8 cellular contexts compared by ENCODE assay signal in genomic region chr4:123649644-123650356, GRCh38.
DNase-seq lines count a peak whose midpoint lies in the region; ATAC-seq, FAIRE-seq and TF ChIP-seq lines count a peak whose summit lies in the region.

No MANE protein-coding gene starts in this region.

- peaks cover 0 to 56% (median 44%) of the 10 kb centered on the region in 4 donors for H3K4me1 ChIP-seq in esophagus muscularis mucosa
- H3K4me1 ChIP-seq in pancreas: peaks cover 12 to 22% (median 20%) of the 10 kb centered on the region in 3 donors

- peak overlapping the region; percentile 68 to 79 (median 76) for H3K27ac ChIP-seq in esophagus muscularis mucosa (replicated peaks in 1 of 4)
- H3K27ac ChIP-seq in pancreas: peak overlapping the region; percentile 63 to 83 (median 78)

- H3K4me3 ChIP-seq in esophagus muscularis mucosa (peak overlapping the region in 3 of 4 donors; percentile 22 to 29 (median 25)), pancreas (peak overlapping the region in 2 of 4 donors; percentile 19 to 25)

- no peaks in the 10 kb centered on the region for H3K4me1 Mint-ChIP-seq in activated T-helper 2 cell treated with anti-CD3 and anti-CD28 coated beads, Interferon-gamma antibody, Interleukin-2, Interleukin-4, amounts not matched to agents 10 μg/mL and 5 μg/mL and 100 μg/mL, durations not matched to agents 14 hours and 24 hours and 36 hours (ENCODE audit: low read depth)
- no peaks in the 10 kb centered on the region for H3K4me1 Mint-ChIP-seq in stimulated activated naive CD8-positive, alpha-beta T cell treated with anti-CD3 and anti-CD28 coated beads, Interleukin-15, amount 100 ng/mL, for 72 hours

- no peaks in the 10 kb centered on the region for H3K9me3 Mint-ChIP-seq in activated T-helper 2 cell treated with anti-CD3 and anti-CD28 coated beads, Interferon-gamma antibody, Interleukin-2, Interleukin-4, amounts not matched to agents 10 μg/mL and 5 μg/mL and 100 μg/mL, durations not matched to agents 14 hours and 24 hours and 36 hours
- H3K9me3 Mint-ChIP-seq in stimulated activated naive CD8-positive, alpha-beta T cell treated with anti-CD3 and anti-CD28 coated beads, Interleukin-15, amount 100 ng/mL, for 72 hours: no peaks in the 10 kb centered on the region

- peak; percentile 63 for FAIRE-seq in pancreas (lab: Jason Lieb, UNC)

- peaks cover 11% of the 10 kb centered on the region for H3K27me3 Mint-ChIP-seq in activated T-helper 2 cell treated with anti-CD3 and anti-CD28 coated beads, Interferon-gamma antibody, Interleukin-2, Interleukin-4, amounts not matched to agents 10 μg/mL and 5 μg/mL and 100 μg/mL, durations not matched to agents 14 hours and 24 hours and 36 hours (ENCODE audit: low read depth)
- no peaks in the 10 kb centered on the region for H3K27me3 Mint-ChIP-seq in stimulated activated naive CD8-positive, alpha-beta T cell treated with anti-CD3 and anti-CD28 coated beads, Interleukin-15, amount 100 ng/mL, for 72 hours

- TF ChIP-seq POLR2A in esophagus muscularis mucosa (IDR thresholded peaks at IDR 0.05; ENCODE audit: low read depth): no peak

- no peak overlapping the region for H3K27ac Mint-ChIP-seq in activated T-helper 2 cell treated with anti-CD3 and anti-CD28 coated beads, Interferon-gamma antibody, Interleukin-2, Interleukin-4, amounts not matched to agents 10 μg/mL and 5 μg/mL and 100 μg/mL, durations not matched to agents 14 hours and 24 hours and 36 hours
- H3K27ac Mint-ChIP-seq in stimulated activated naive CD8-positive, alpha-beta T cell treated with anti-CD3 and anti-CD28 coated beads, Interleukin-15, amount 100 ng/mL, for 72 hours: peak overlapping the region in 1 of 2 donors; percentile 34

- ATAC-seq in GM18519 (IDR thresholded peaks at IDR 0.05; ENCODE audit: low FRiP score, unreplicated experiment): peak; percentile 22
- peak; percentile 9 for ATAC-seq in HG03039 (IDR thresholded peaks at IDR 0.05; ENCODE audit: unreplicated experiment)
- peak; percentile 91 to 93 (median 92) for ATAC-seq in pancreas
- no peak for ATAC-seq in stimulated activated naive CD8-positive, alpha-beta T cell treated with anti-CD3 and anti-CD28 coated beads, Interleukin-15, amount 100 ng/mL, for 72 hours

- WGBS in esophagus muscularis mucosa: 30% methylated on average over 11 of the region's 11 CpGs
- WGBS in pancreas, 2 donors: 10% methylated on average over 11 of the region's 11 CpGs

- no peak overlapping the region for H3K4me3 Mint-ChIP-seq in activated T-helper 2 cell treated with anti-CD3 and anti-CD28 coated beads, Interferon-gamma antibody, Interleukin-2, Interleukin-4, amounts not matched to agents 10 μg/mL and 5 μg/mL and 100 μg/mL, durations not matched to agents 14 hours and 24 hours and 36 hours (ENCODE audit: low read depth)
- no peak overlapping the region for H3K4me3 Mint-ChIP-seq in stimulated activated naive CD8-positive, alpha-beta T cell treated with anti-CD3 and anti-CD28 coated beads, Interleukin-15, amount 100 ng/mL, for 72 hours

- H3K9me3 ChIP-seq in esophagus muscularis mucosa (no peaks in the 10 kb centered on the region), pancreas (no peaks in the 10 kb centered on the region)

- no peaks in the 10 kb centered on the region for H3K36me3 ChIP-seq in esophagus muscularis mucosa
- no peaks in the 10 kb centered on the region for H3K36me3 ChIP-seq in pancreas

- peak; percentile 98 to 99 for DNase-seq in NCI-H526 (lab: John Stamatoyannopoulos, UW)
- no peak for DNase-seq in esophagus muscularis mucosa (ENCODE audit: extremely low spot score)
- DNase-seq in pancreas: peak; percentile 52 to 73 (median 60)
- DNase-seq in activated T-helper 2 cell treated with anti-CD3 and anti-CD28 coated beads, Interferon-gamma antibody, Interleukin-2, Interleukin-4, amounts not matched to agents 10 μg/mL and 5 μg/mL and 100 μg/mL, durations not matched to agents 14 hours and 24 hours and 36 hours (ENCODE audit: low spot score): no peak
- no peak for DNase-seq in activated naive CD4-positive, alpha-beta T cell (lab: John Stamatoyannopoulos, UW)
- DNase-seq in stimulated activated naive CD8-positive, alpha-beta T cell treated with anti-CD3 and anti-CD28 coated beads, Interleukin-15, amount 100 ng/mL, for 72 hours: no peak

- intact Hi-C loops in esophagus muscularis mucosa (cut with DNase I) (no loop called here), pancreas (cut with DNase I) (loop anchor here in 1 of 3 donors (10.0 kb wide), 1 partner anchor 255 kb away; the partner anchor contains the start of gene SPRY1)
- intact Hi-C loops in activated T-helper 2 cell treated with anti-CD3 and anti-CD28 coated beads, Interferon-gamma antibody, Interleukin-2, Interleukin-4, amounts not matched to agents 10 μg/mL and 5 μg/mL and 100 μg/mL, durations not matched to agents 14 hours and 24 hours and 36 hours (cut with micrococcal nuclease): no loop called here

- TF ChIP-seq CTCF in esophagus muscularis mucosa (IDR thresholded peaks at IDR 0.05): no peak
- TF ChIP-seq CTCF in pancreas (IDR thresholded peaks at IDR 0.05): no peak

- H3K36me3 Mint-ChIP-seq in activated T-helper 2 cell treated with anti-CD3 and anti-CD28 coated beads, Interferon-gamma antibody, Interleukin-2, Interleukin-4, amounts not matched to agents 10 μg/mL and 5 μg/mL and 100 μg/mL, durations not matched to agents 14 hours and 24 hours and 36 hours (ENCODE audit: low read depth): no peaks in the 10 kb centered on the region

- H3K27me3 ChIP-seq in esophagus muscularis mucosa (no peaks in the 10 kb centered on the region), pancreas (no peaks in the 10 kb centered on the region)

- no peak for TF ChIP-seq EP300 in esophagus muscularis mucosa (IDR thresholded peaks at IDR 0.05)

Comparison
In these comparisons a context has a peak if more than half of its experiments do, and no peak if none do; other contexts are left out.
1. DNase-seq: peak in NCI-H526 (2 of 2) and pancreas (6 of 6); none in esophagus muscularis mucosa (single experiment), activated T-helper 2 cell treated with anti-CD3 and anti-CD28 coated beads, Interferon-gamma antibody, Interleukin-2, Interleukin-4, amounts not matched to agents 10 μg/mL and 5 μg/mL and 100 μg/mL, durations not matched to agents 14 hours and 24 hours and 36 hours (single experiment), activated naive CD4-positive, alpha-beta T cell (0 of 4) and stimulated activated naive CD8-positive, alpha-beta T cell treated with anti-CD3 and anti-CD28 coated beads, Interleukin-15, amount 100 ng/mL, for 72 hours (0 of 2).